Comparison of ENCODE assay signal across 10 cellular contexts in the genomic region with DNA sequence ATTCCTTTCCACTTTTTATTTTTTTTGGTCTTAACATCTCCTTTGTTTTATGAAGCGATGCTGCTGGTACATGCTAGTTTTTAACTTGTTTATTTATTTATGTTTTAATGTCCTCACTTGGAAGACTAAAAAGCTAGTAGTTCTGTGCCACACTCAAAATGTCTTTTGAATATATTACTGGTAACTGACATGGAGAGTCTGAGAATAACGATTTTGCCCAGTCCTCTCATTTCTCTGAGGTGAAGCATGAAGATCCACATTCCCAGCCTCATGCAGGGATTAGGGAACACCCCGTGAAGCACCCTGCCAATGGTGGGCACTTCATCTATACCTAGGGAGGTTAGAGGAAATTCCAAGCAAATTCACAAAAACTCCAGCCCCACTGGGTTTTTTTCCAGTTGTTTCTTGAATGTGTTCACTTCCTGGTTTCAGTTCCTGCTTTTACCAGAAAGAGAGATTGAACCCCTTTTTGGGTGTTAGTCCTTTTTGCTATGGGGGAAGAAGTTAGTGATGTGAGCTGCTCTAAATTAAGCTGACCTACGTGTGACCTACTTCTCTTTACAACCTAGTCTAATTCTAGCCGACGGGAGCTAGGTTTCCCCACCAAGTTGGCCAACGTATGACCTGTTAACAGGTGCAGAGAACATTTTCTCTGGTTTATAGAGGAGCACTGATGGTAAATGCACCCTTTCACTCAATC.
A peak's percentile ranks its signal among the peaks of the same experiment; 100 is the strongest.
DNase-seq lines count a peak whose midpoint lies in the region; ATAC-seq and TF ChIP-seq lines count a peak whose summit lies in the region.
"Had no signal": no experiment of that assay in that cellular context is flagged by ENCODE, and none has a peak within 500 bp of the region (broad histone marks: within the 10 kb centered on the region; RNA-seq: fewer than 3 reads in every experiment).

No MANE protein-coding gene starts in this region.

- no peaks in the 10 kb centered on the region for H3K79me2 ChIP-seq in PC-9 (ENCODE audit: low read depth)

- H4K20me1 ChIP-seq in BLaER1 treated with 17β-estradiol and CSF1 and Interleukin-3, amounts not matched to agents 10 nM and 100 nM: no peaks in the 10 kb centered on the region
- no peaks in the 10 kb centered on the region for H4K20me1 ChIP-seq in PC-9 (ENCODE audit: insufficient read depth)

- H3K9me3 ChIP-seq in BLaER1 treated with 17β-estradiol and CSF1 and Interleukin-3, amounts not matched to agents 10 nM and 100 nM (replicated peaks in 1 of 11): no peaks in the 10 kb centered on the region
- no peaks in the 10 kb centered on the region for H3K9me3 ChIP-seq in PC-9 (ENCODE audit: insufficient read depth, low read depth)

- peaks cover 21% of the 10 kb centered on the region for H3K4me1 Mint-ChIP-seq in activated T-helper 1 cell treated with anti-CD3 and anti-CD28 coated beads, Interleukin-12 subunit alpha, Interleukin-12 subunit beta, Interleukin-2, Interleukin-4 antibody, amounts not matched to agents 30 ng/mL and 10 ng/mL and 1 ng/mL, durations not matched to agents 14 hours and 24 hours and 36 hours (ENCODE audit: low read depth)

- POLR2A ChIA-PET in PC-9 (lab: Charles Lee; ENCODE audit: unreplicated experiment): no interaction called here

- no peak overlapping the region for H3K27ac Mint-ChIP-seq in activated naive CD4-positive, alpha-beta T cell treated with anti-CD3 and anti-CD28 coated beads, Interleukin-2, amount 50 U/mL, for 72 hours
- H3K27ac Mint-ChIP-seq in activated T-helper 1 cell treated with anti-CD3 and anti-CD28 coated beads, Interleukin-12 subunit alpha, Interleukin-12 subunit beta, Interleukin-2, Interleukin-4 antibody, amounts not matched to agents 30 ng/mL and 10 ng/mL and 1 ng/mL, durations not matched to agents 14 hours and 24 hours and 36 hours: no peak overlapping the region
- H3K27ac Mint-ChIP-seq: activated CD8-positive, alpha-beta T cell treated with anti-CD3 and anti-CD28 coated beads for 36 hours had no signal

- TF ChIP-seq CTCF in PC-9 (conservative IDR thresholded peaks at IDR 0.05): no peak
- no peak for TF ChIP-seq CTCF in foreskin keratinocyte (conservative IDR thresholded peaks at IDR 0.05)

- 0 out of 2 replicates have a peak overlapping the region, but pooled peaks have one; percentile 46 for H2AFZ ChIP-seq in PC-9

- peaks cover 0 to 6% of the 10 kb centered on the region in 2 donors for H3K9me3 Mint-ChIP-seq in activated naive CD4-positive, alpha-beta T cell treated with anti-CD3 and anti-CD28 coated beads, Interleukin-2, amount 50 U/mL, for 72 hours
- no peaks in the 10 kb centered on the region for H3K9me3 Mint-ChIP-seq in activated T-helper 1 cell treated with anti-CD3 and anti-CD28 coated beads, Interleukin-12 subunit alpha, Interleukin-12 subunit beta, Interleukin-2, Interleukin-4 antibody, amounts not matched to agents 30 ng/mL and 10 ng/mL and 1 ng/mL, durations not matched to agents 14 hours and 24 hours and 36 hours
- H3K9me3 Mint-ChIP-seq: activated CD8-positive, alpha-beta T cell treated with anti-CD3 and anti-CD28 coated beads for 36 hours had no signal

- BruUV-seq in PC-9 (replicated peaks; lab: Mats Ljungman, UMichigan): no TSS peak

- H3F3A ChIP-seq in PC-9 (ENCODE audit: insufficient read depth, low read depth): no peaks in the 10 kb centered on the region

- CTCF ChIA-PET in PC-9 (lab: Charles Lee): no interaction called here

- DNase-seq in PC-9: no peak
- no peak for DNase-seq in foreskin keratinocyte
- no peak for DNase-seq in activated naive CD4-positive, alpha-beta T cell treated with anti-CD3 and anti-CD28 coated beads, Interleukin-2, amount 50 U/mL, for 72 hours (ENCODE audit: low spot score in 2 of 2)
- no peak for DNase-seq in NCI-H2081 (lab: John Stamatoyannopoulos, UW)
- DNase-seq in activated T-helper 1 cell treated with anti-CD3 and anti-CD28 coated beads, Interleukin-12 subunit alpha, Interleukin-12 subunit beta, Interleukin-2, Interleukin-4 antibody, amounts not matched to agents 30 ng/mL and 10 ng/mL and 1 ng/mL, durations not matched to agents 14 hours and 24 hours and 36 hours (ENCODE audit: low spot score): no peak
- DNase-seq: activated CD8-positive, alpha-beta T cell treated with anti-CD3 and anti-CD28 coated beads for 36 hours; NCI-H69 had no signal

- H3K36me3 Mint-ChIP-seq in activated naive CD4-positive, alpha-beta T cell treated with anti-CD3 and anti-CD28 coated beads, Interleukin-2, amount 50 U/mL, for 72 hours: peaks cover 0 to 7% of the 10 kb centered on the region in 2 donors
- H3K36me3 Mint-ChIP-seq in activated T-helper 1 cell treated with anti-CD3 and anti-CD28 coated beads, Interleukin-12 subunit alpha, Interleukin-12 subunit beta, Interleukin-2, Interleukin-4 antibody, amounts not matched to agents 30 ng/mL and 10 ng/mL and 1 ng/mL, durations not matched to agents 14 hours and 24 hours and 36 hours (ENCODE audit: low read depth): no peaks in the 10 kb centered on the region

- no peaks in the 10 kb centered on the region for H3K9me2 ChIP-seq in PC-9 (ENCODE audit: insufficient read depth)

- peaks cover 4% of the 10 kb centered on the region for H3K27me3 Mint-ChIP-seq in activated T-helper 1 cell treated with anti-CD3 and anti-CD28 coated beads, Interleukin-12 subunit alpha, Interleukin-12 subunit beta, Interleukin-2, Interleukin-4 antibody, amounts not matched to agents 30 ng/mL and 10 ng/mL and 1 ng/mL, durations not matched to agents 14 hours and 24 hours and 36 hours (ENCODE audit: insufficient read depth)
- H3K27me3 Mint-ChIP-seq: activated CD8-positive, alpha-beta T cell treated with anti-CD3 and anti-CD28 coated beads for 36 hours had no signal

- peaks cover 14 to 49% (median 22%) of the 10 kb centered on the region in 10 experiments for H3K4me1 ChIP-seq in BLaER1 treated with 17β-estradiol and CSF1 and Interleukin-3, amounts not matched to agents 10 nM and 100 nM
- H3K4me1 ChIP-seq in PC-9 (replicated peaks; ENCODE audit: insufficient read depth): no peaks in the 10 kb centered on the region
- H3K4me1 ChIP-seq in foreskin keratinocyte: no peaks in the 10 kb centered on the region

- ATAC-seq in GM19372 (IDR thresholded peaks at IDR 0.05; ENCODE audit: low read depth, unreplicated experiment) (peak; percentile 96), HG03060 (IDR thresholded peaks at IDR 0.05; ENCODE audit: low read depth, unreplicated experiment) (peak; percentile 87), foreskin keratinocyte (no peak)
- no peak for ATAC-seq in activated naive CD4-positive, alpha-beta T cell treated with anti-CD3 and anti-CD28 coated beads, Interleukin-2, amount 50 U/mL, for 72 hours
- ATAC-seq: activated CD8-positive, alpha-beta T cell treated with anti-CD3 and anti-CD28 coated beads for 36 hours had no signal

- no peak overlapping the region for H3K4me3 Mint-ChIP-seq in activated T-helper 1 cell treated with anti-CD3 and anti-CD28 coated beads, Interleukin-12 subunit alpha, Interleukin-12 subunit beta, Interleukin-2, Interleukin-4 antibody, amounts not matched to agents 30 ng/mL and 10 ng/mL and 1 ng/mL, durations not matched to agents 14 hours and 24 hours and 36 hours
- H3K4me3 Mint-ChIP-seq: activated CD8-positive, alpha-beta T cell treated with anti-CD3 and anti-CD28 coated beads for 36 hours had no signal

- H3K4me2 ChIP-seq in BLaER1 treated with 17β-estradiol and CSF1 and Interleukin-3, amounts not matched to agents 10 nM and 100 nM: peak overlapping the region; percentile 70 to 93 (median 77)
- H3K4me2 ChIP-seq in PC-9: no peak overlapping the region

- H3K4me3 ChIP-seq in BLaER1 treated with 17β-estradiol and CSF1 and Interleukin-3, amounts not matched to agents 10 nM and 100 nM: no peak overlapping the region
- H3K4me3 ChIP-seq in PC-9: no peak overlapping the region

- H3K27ac ChIP-seq in BLaER1 treated with 17β-estradiol and CSF1 and Interleukin-3, amounts not matched to agents 10 nM and 100 nM: peak overlapping the region in 8 of 11 experiments; percentile 12 to 75 (median 53); a peak in 13 of 22 replicates
- H3K27ac ChIP-seq in PC-9 (no peak overlapping the region), foreskin keratinocyte (no peak overlapping the region)

- peak overlapping the region in 1 of 11 experiments; percentile 22; a peak in 2 of 22 replicates for H3K9ac ChIP-seq in BLaER1 treated with 17β-estradiol and CSF1 and Interleukin-3, amounts not matched to agents 10 nM and 100 nM

- H3K36me3 ChIP-seq in BLaER1 treated with 17β-estradiol and CSF1 and Interleukin-3, amounts not matched to agents 10 nM and 100 nM: no peaks in the 10 kb centered on the region
- H3K36me3 ChIP-seq in PC-9 (ENCODE audit: low read depth): no peaks in the 10 kb centered on the region

- no peaks in the 10 kb centered on the region for H3K27me3 ChIP-seq in BLaER1 treated with 17β-estradiol and CSF1 and Interleukin-3, amounts not matched to agents 10 nM and 100 nM
- H3K27me3 ChIP-seq in PC-9 (ENCODE audit: insufficient read depth, low read depth) (no peaks in the 10 kb centered on the region), foreskin keratinocyte (no peaks in the 10 kb centered on the region)

- intact Hi-C loops in PC-9 (cut with micrococcal nuclease; ENCODE audit: unreplicated experiment): no loop called here
- intact Hi-C loops in activated T-helper 1 cell treated with anti-CD3 and anti-CD28 coated beads, Interleukin-12 subunit alpha, Interleukin-12 subunit beta, Interleukin-2, Interleukin-4 antibody, amounts not matched to agents 30 ng/mL and 10 ng/mL and 1 ng/mL, durations not matched to agents 14 hours and 24 hours and 36 hours (cut with micrococcal nuclease): no loop called here

Comparison
In these comparisons a context has a peak if more than half of its experiments do, and no peak if none do; other contexts are left out.
1. H3K27ac ChIP-seq: peak in BLaER1 treated with 17β-estradiol and CSF1 and Interleukin-3, amounts not matched to agents 10 nM and 100 nM (8 of 11); none in PC-9 (single experiment) and foreskin keratinocyte (single experiment).
2. ATAC-seq: peak in GM19372 (single experiment) and HG03060 (single experiment); none in foreskin keratinocyte (single experiment) and activated naive CD4-positive, alpha-beta T cell treated with anti-CD3 and anti-CD28 coated beads, Interleukin-2, amount 50 U/mL, for 72 hours (0 of 2).